Comparison of ENCODE assay signal across 33 cellular contexts in genomic region chr11:61087426-61088119, GRCh38. TPM values are rescaled to one million over a fixed set of nuclear protein-coding genes. Genes with fewer than 3 reads are reported as not detected.
DNase-seq lines count a peak whose midpoint lies in the region; ATAC-seq, FAIRE-seq and TF ChIP-seq lines count a peak whose summit lies in the region.
"Had no signal": no experiment of that assay in that cellular context is flagged by ENCODE, and none has a peak within 500 bp of the region (broad histone marks: within the 10 kb centered on the region; RNA-seq: fewer than 3 reads in every experiment).

No MANE protein-coding gene starts in this region.

- no peak overlapping the region for H3K4me3 ChIP-seq in CD4-positive, CD25-positive, alpha-beta regulatory T cell (ENCODE audit: low read depth, low read length)
- H3K4me3 ChIP-seq: esophagus muscularis mucosa, MG63, ovary, smooth muscle cell, thoracic aorta, uterus had no signal

- no peaks in the 10 kb centered on the region for H3K36me3 ChIP-seq in CD4-positive, CD25-positive, alpha-beta regulatory T cell (ENCODE audit: control insufficient read depth, insufficient read depth, low read length)
- H3K36me3 ChIP-seq: esophagus muscularis mucosa, MG63, ovary, thoracic aorta, uterus had no signal

- no peak for FAIRE-seq in GM19239 (lab: Jason Lieb, UNC)
- FAIRE-seq: endometrium, islet of Langerhans had no signal

- H3K4me1 ChIP-seq in CD4-positive, CD25-positive, alpha-beta regulatory T cell (ENCODE audit: control insufficient read depth, insufficient read depth, low read length, poor library complexity, severe bottlenecking) = peaks cover 43% of the 10 kb centered on the region
- H3K4me1 ChIP-seq: esophagus muscularis mucosa, uterus had no signal

- peak overlapping the region; percentile 70 for H3K27ac Mint-ChIP-seq in activated CD8-positive, alpha-beta T cell treated with anti-CD3 and anti-CD28 coated beads for 36 hours
- H3K27ac Mint-ChIP-seq in activated CD8-positive, alpha-beta T cell treated with anti-CD3 and anti-CD28 coated beads, Interleukin-2, amount 10 ng/mL, durations not matched to agents 7 days and 5 days = no peak overlapping the region
- H3K27ac Mint-ChIP-seq in CD4-positive, CD25-positive, alpha-beta regulatory T cell = peak overlapping the region; percentile 40 to 84 (median 59)
- peak overlapping the region; percentile 44 for H3K27ac Mint-ChIP-seq in activated CD4-positive, alpha-beta memory T cell treated with anti-CD3 and anti-CD28 coated beads for 36 hours
- H3K27ac Mint-ChIP-seq in chondrocyte (ENCODE audit: unreplicated experiment) = no peak overlapping the region
- H3K27ac Mint-ChIP-seq: H9, memory B cell had no signal

- TF ChIP-seq CTCF in activated CD8-positive, alpha-beta T cell treated with anti-CD3 and anti-CD28 coated beads for 36 hours (IDR thresholded peaks at IDR 0.05) = no peak
- no peak for TF ChIP-seq CTCF in chondrocyte (IDR thresholded peaks at IDR 0.05)

- no peak for ATAC-seq in activated CD8-positive, alpha-beta T cell treated with anti-CD3 and anti-CD28 coated beads for 36 hours
- ATAC-seq in activated CD8-positive, alpha-beta T cell treated with anti-CD3 and anti-CD28 coated beads, Interleukin-2, amount 10 ng/mL, durations not matched to agents 7 days and 5 days = no peak
- no peak for ATAC-seq in CD4-positive, CD25-positive, alpha-beta regulatory T cell (ENCODE audit: low read depth in 2 of 2)
- ATAC-seq in HG03378 (IDR thresholded peaks at IDR 0.05; ENCODE audit: unreplicated experiment) = no peak
- ATAC-seq: activated CD4-positive, CD25-positive, alpha-beta regulatory T cell treated with anti-CD3 and anti-CD28 coated beads, Interleukin-2, amount 50 U/mL, for 24 hours; left lobe of liver had no signal

- H3K36me3 Mint-ChIP-seq in activated CD8-positive, alpha-beta T cell treated with anti-CD3 and anti-CD28 coated beads for 36 hours (ENCODE audit: low read depth) = peaks cover 41% of the 10 kb centered on the region
- H3K36me3 Mint-ChIP-seq in activated CD8-positive, alpha-beta T cell treated with anti-CD3 and anti-CD28 coated beads, Interleukin-2, amount 10 ng/mL, durations not matched to agents 7 days and 5 days (ENCODE audit: low read depth) = peaks cover 4% of the 10 kb centered on the region
- no peaks in the 10 kb centered on the region for H3K36me3 Mint-ChIP-seq in CD4-positive, CD25-positive, alpha-beta regulatory T cell
- H3K36me3 Mint-ChIP-seq in activated CD4-positive, alpha-beta memory T cell treated with anti-CD3 and anti-CD28 coated beads for 36 hours = peaks cover 56% of the 10 kb centered on the region
- H3K36me3 Mint-ChIP-seq in chondrocyte (ENCODE audit: low read depth) = no peaks in the 10 kb centered on the region
- H3K36me3 Mint-ChIP-seq: memory B cell had no signal

- H3K4me3 Mint-ChIP-seq in activated CD8-positive, alpha-beta T cell treated with anti-CD3 and anti-CD28 coated beads for 36 hours = no peak overlapping the region
- H3K4me3 Mint-ChIP-seq in activated CD8-positive, alpha-beta T cell treated with anti-CD3 and anti-CD28 coated beads, Interleukin-2, amount 10 ng/mL, durations not matched to agents 7 days and 5 days = no peak overlapping the region
- H3K4me3 Mint-ChIP-seq in CD4-positive, CD25-positive, alpha-beta regulatory T cell = no peak overlapping the region
- peak overlapping the region; percentile 38 for H3K4me3 Mint-ChIP-seq in activated CD4-positive, alpha-beta memory T cell treated with anti-CD3 and anti-CD28 coated beads for 36 hours
- H3K4me3 Mint-ChIP-seq in chondrocyte (ENCODE audit: unreplicated experiment) = no peak overlapping the region
- H3K4me3 Mint-ChIP-seq: central memory CD8-positive, alpha-beta T cell; H9; memory B cell had no signal

- H3K27me3 Mint-ChIP-seq in activated CD8-positive, alpha-beta T cell treated with anti-CD3 and anti-CD28 coated beads for 36 hours = no peaks in the 10 kb centered on the region
- no peaks in the 10 kb centered on the region for H3K27me3 Mint-ChIP-seq in activated CD8-positive, alpha-beta T cell treated with anti-CD3 and anti-CD28 coated beads, Interleukin-2, amount 10 ng/mL, durations not matched to agents 7 days and 5 days (ENCODE audit: low read depth)
- H3K27me3 Mint-ChIP-seq in CD4-positive, CD25-positive, alpha-beta regulatory T cell = no peaks in the 10 kb centered on the region
- H3K27me3 Mint-ChIP-seq in activated CD4-positive, alpha-beta memory T cell treated with anti-CD3 and anti-CD28 coated beads for 36 hours = no peaks in the 10 kb centered on the region
- peaks cover 5% of the 10 kb centered on the region for H3K27me3 Mint-ChIP-seq in chondrocyte (ENCODE audit: low read depth)
- H3K27me3 Mint-ChIP-seq: central memory CD8-positive, alpha-beta T cell; memory B cell had no signal

- POLR2A ChIA-PET in activated CD8-positive, alpha-beta T cell treated with anti-CD3 and anti-CD28 coated beads for 36 hours (lab: Charles Lee) = interaction anchor here (0.8 to 7.4 kb wide), 9 partner anchors 11 to 64 kb away, joined by 3 to 42 read pairs (median 3); no protein-coding TSS in a partner anchor
- POLR2A ChIA-PET in activated CD8-positive, alpha-beta T cell treated with anti-CD3 and anti-CD28 coated beads, Interleukin-2, amount 10 ng/mL, durations not matched to agents 7 days and 5 days (lab: Charles Lee) = interaction anchor here (0.8 to 0.9 kb wide), 2 partner anchors 41 to 116 kb away, joined by 3 read pairs; partner anchors contain the start of gene CD6
- POLR2A ChIA-PET in activated CD4-positive, alpha-beta memory T cell treated with anti-CD3 and anti-CD28 coated beads for 36 hours (lab: Charles Lee) = interaction anchor here (0.9 to 7.4 kb wide), 7 partner anchors 9 to 62 kb away, joined by 3 to 157 read pairs (median 5); no protein-coding TSS in a partner anchor

- no peak for DNase-seq in activated CD8-positive, alpha-beta T cell treated with anti-CD3 and anti-CD28 coated beads for 36 hours
- DNase-seq in activated CD8-positive, alpha-beta T cell treated with anti-CD3 and anti-CD28 coated beads, Interleukin-2, amount 10 ng/mL, durations not matched to agents 7 days and 5 days = no peak
- no peak for DNase-seq in CD4-positive, CD25-positive, alpha-beta regulatory T cell
- DNase-seq in activated CD4-positive, alpha-beta memory T cell treated with anti-CD3 and anti-CD28 coated beads for 36 hours = peak; percentile 9
- peak; percentile 30 for DNase-seq in chondrocyte (ENCODE audit: low spot score)
- no peak for DNase-seq in GM19239 (ENCODE audit: insufficient read length, low spot score)
- DNase-seq in RKO (ENCODE audit: low spot score) = no peak
- DNase-seq: EL; foreskin fibroblast; H9; MG63; NCI-H1105; NCI-H2029; NCI-H526; OCI-M1; ovary; stimulated activated naive CD4-positive, alpha-beta T cell treated with Interleukin-2 at 50 U/mL for 16 hours; uterus had no signal

- H3K4me1 Mint-ChIP-seq in activated CD8-positive, alpha-beta T cell treated with anti-CD3 and anti-CD28 coated beads for 36 hours (ENCODE audit: low read depth) = peaks cover 59% of the 10 kb centered on the region
- peaks cover 38% of the 10 kb centered on the region for H3K4me1 Mint-ChIP-seq in activated CD8-positive, alpha-beta T cell treated with anti-CD3 and anti-CD28 coated beads, Interleukin-2, amount 10 ng/mL, durations not matched to agents 7 days and 5 days (ENCODE audit: low read depth)
- peaks cover 9 to 56% (median 37%) of the 10 kb centered on the region in 4 donors for H3K4me1 Mint-ChIP-seq in CD4-positive, CD25-positive, alpha-beta regulatory T cell
- peaks cover 54% of the 10 kb centered on the region for H3K4me1 Mint-ChIP-seq in activated CD4-positive, alpha-beta memory T cell treated with anti-CD3 and anti-CD28 coated beads for 36 hours (ENCODE audit: low read depth)
- no peaks in the 10 kb centered on the region for H3K4me1 Mint-ChIP-seq in chondrocyte (ENCODE audit: low read depth)

- no peak overlapping the region for H3K27ac ChIP-seq in CD4-positive, CD25-positive, alpha-beta regulatory T cell (ENCODE audit: insufficient read depth, low read length, poor library complexity, severe bottlenecking)
- H3K27ac ChIP-seq: esophagus muscularis mucosa, KMS-11, ovary, thoracic aorta, uterus had no signal

- no peaks in the 10 kb centered on the region for H3K27me3 ChIP-seq in CD4-positive, CD25-positive, alpha-beta regulatory T cell (ENCODE audit: control insufficient read depth, insufficient read depth, low read length)
- H3K27me3 ChIP-seq: esophagus muscularis mucosa, MG63, ovary, uterus had no signal

- intact Hi-C loops in activated CD8-positive, alpha-beta T cell treated with anti-CD3 and anti-CD28 coated beads for 36 hours (cut with micrococcal nuclease) = no loop called here
- intact Hi-C loops in activated CD4-positive, alpha-beta memory T cell treated with anti-CD3 and anti-CD28 coated beads for 36 hours (cut with micrococcal nuclease) = no loop called here

- peaks cover 3% of the 10 kb centered on the region for H3K9me3 Mint-ChIP-seq in activated CD8-positive, alpha-beta T cell treated with anti-CD3 and anti-CD28 coated beads for 36 hours
- peaks cover 4% of the 10 kb centered on the region for H3K9me3 Mint-ChIP-seq in activated CD8-positive, alpha-beta T cell treated with anti-CD3 and anti-CD28 coated beads, Interleukin-2, amount 10 ng/mL, durations not matched to agents 7 days and 5 days (ENCODE audit: insufficient read depth)
- no peaks in the 10 kb centered on the region for H3K9me3 Mint-ChIP-seq in CD4-positive, CD25-positive, alpha-beta regulatory T cell
- peaks cover 4% of the 10 kb centered on the region for H3K9me3 Mint-ChIP-seq in activated CD4-positive, alpha-beta memory T cell treated with anti-CD3 and anti-CD28 coated beads for 36 hours
- H3K9me3 Mint-ChIP-seq in chondrocyte (ENCODE audit: low read depth) = peaks cover 4% of the 10 kb centered on the region
- H3K9me3 Mint-ChIP-seq: memory B cell had no signal

- H3K9me3 ChIP-seq in CD4-positive, CD25-positive, alpha-beta regulatory T cell (ENCODE audit: control insufficient read depth in 2 of 2, low read length in 2 of 2) = no peaks in the 10 kb centered on the region
- H3K9me3 ChIP-seq: esophagus muscularis mucosa, MG63, ovary, thoracic aorta, uterus had no signal

- CTCF ChIA-PET in activated CD8-positive, alpha-beta T cell treated with anti-CD3 and anti-CD28 coated beads for 36 hours (lab: Charles Lee) = interaction anchor here (1.2 to 1.3 kb wide), 2 partner anchors 10 to 43 kb away, joined by 3 to 4 read pairs; no protein-coding TSS in a partner anchor
- CTCF ChIA-PET in activated CD8-positive, alpha-beta T cell treated with anti-CD3 and anti-CD28 coated beads, Interleukin-2, amount 10 ng/mL, durations not matched to agents 7 days and 5 days (lab: Charles Lee) = interaction anchor here (1.2 to 2.6 kb wide), 2 partner anchors 42 to 99 kb away, joined by 3 to 9 read pairs; no protein-coding TSS in a partner anchor
- CTCF ChIA-PET in activated CD4-positive, alpha-beta memory T cell treated with anti-CD3 and anti-CD28 coated beads for 36 hours (lab: Charles Lee) = interaction anchor here (1.0 to 1.6 kb wide), 7 partner anchors 9 to 100 kb away, joined by 3 to 4 read pairs (median 3); no protein-coding TSS in a partner anchor

RNA-seq across cellular contexts. Expression of gene CD5, which starts 14.7 kb away (rescaled TPM):
- 100 to 1,000 TPM; 214 to 215 TPM for total RNA-seq in activated CD8-positive, alpha-beta T cell treated with anti-CD3 and anti-CD28 coated beads for 36 hours
- total RNA-seq in activated CD8-positive, alpha-beta T cell treated with anti-CD3 and anti-CD28 coated beads, Interleukin-2, amount 10 ng/mL, durations not matched to agents 7 days and 5 days = 100 to 1,000 TPM; 252 to 274 TPM
- total RNA-seq in CD4-positive, CD25-positive, alpha-beta regulatory T cell = 390 TPM
- 100 to 1,000 TPM; 150 to 253 (median 213) TPM for polyA plus RNA-seq in CD4-positive, CD25-positive, alpha-beta regulatory T cell
- 100 to 1,000 TPM; 302 to 306 TPM for total RNA-seq in activated CD4-positive, alpha-beta memory T cell treated with anti-CD3 and anti-CD28 coated beads for 36 hours
- total RNA-seq in chondrocyte = not detected in 3 replicates
- total RNA-seq: A673, dermis microvascular lymphatic vessel endothelial cell, H9, SK-MEL-5, smooth muscle cell had no signal
- polyA plus RNA-seq: neural cell had no signal

Comparison
In these comparisons a context has a peak if more than half of its experiments do, and no peak if none do; other contexts are left out.
1. H3K27ac Mint-ChIP-seq: peak in activated CD8-positive, alpha-beta T cell treated with anti-CD3 and anti-CD28 coated beads for 36 hours (single experiment), CD4-positive, CD25-positive, alpha-beta regulatory T cell (3 of 3) and activated CD4-positive, alpha-beta memory T cell treated with anti-CD3 and anti-CD28 coated beads for 36 hours (single experiment); none in activated CD8-positive, alpha-beta T cell treated with anti-CD3 and anti-CD28 coated beads, Interleukin-2, amount 10 ng/mL, durations not matched to agents 7 days and 5 days (single experiment) and chondrocyte (single experiment).
2. DNase-seq: peak in activated CD4-positive, alpha-beta memory T cell treated with anti-CD3 and anti-CD28 coated beads for 36 hours (single experiment) and chondrocyte (single experiment); none in activated CD8-positive, alpha-beta T cell treated with anti-CD3 and anti-CD28 coated beads for 36 hours (single experiment), activated CD8-positive, alpha-beta T cell treated with anti-CD3 and anti-CD28 coated beads, Interleukin-2, amount 10 ng/mL, durations not matched to agents 7 days and 5 days (single experiment), CD4-positive, CD25-positive, alpha-beta regulatory T cell (0 of 3), GM19239 (single experiment) and RKO (single experiment).
3. RNA of gene CD5, which starts 14.7 kb away (total RNA-seq): 390 TPM in CD4-positive, CD25-positive, alpha-beta regulatory T cell (single experiment), 302 to 306 TPM in activated CD4-positive, alpha-beta memory T cell treated with anti-CD3 and anti-CD28 coated beads for 36 hours, 252 to 274 TPM in activated CD8-positive, alpha-beta T cell treated with anti-CD3 and anti-CD28 coated beads, Interleukin-2, amount 10 ng/mL, durations not matched to agents 7 days and 5 days and 214 to 215 TPM in activated CD8-positive, alpha-beta T cell treated with anti-CD3 and anti-CD28 coated beads for 36 hours; not detected in chondrocyte; every median in the first group is over 100 times any median in the second.